In the genomic region with DNA sequence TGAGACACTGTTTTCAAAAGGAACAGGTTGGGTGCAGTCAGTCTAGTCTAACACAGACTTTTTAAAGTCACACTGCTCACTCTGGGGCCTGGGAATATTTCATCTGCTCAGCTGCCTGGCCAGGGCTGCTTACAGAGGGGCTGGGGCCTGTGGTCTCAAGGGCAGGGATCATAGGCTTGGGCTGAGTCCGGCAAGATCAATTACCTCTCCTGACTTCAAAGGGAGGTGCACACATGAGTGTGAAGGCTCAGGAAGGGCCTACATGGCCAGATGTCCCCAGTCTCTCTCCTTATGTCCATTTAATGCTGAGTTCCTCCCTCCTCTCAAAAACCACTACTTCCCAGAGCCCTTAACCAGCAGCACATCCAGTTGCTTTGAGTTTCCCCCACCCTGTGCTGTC, we compare ENCODE assay signal across 15 cellular contexts.
DNase-seq lines count a peak whose midpoint lies in the region; ATAC-seq and TF ChIP-seq lines count a peak whose summit lies in the region.
"Had no signal": no experiment of that assay in that cellular context is flagged by ENCODE, and none has a peak within 500 bp of the region (broad histone marks: within the 10 kb centered on the region; RNA-seq: fewer than 3 reads in every experiment).

No MANE protein-coding gene starts in this region.

- H3K9me3 Mint-ChIP-seq in stimulated activated naive CD8-positive, alpha-beta T cell treated with anti-CD3 and anti-CD28 coated beads, Interleukin-15, amount 100 ng/mL, for 72 hours: no peaks in the 10 kb centered on the region
- peaks cover 5% of the 10 kb centered on the region for H3K9me3 Mint-ChIP-seq in glutamatergic neuron (ENCODE audit: unreplicated experiment)
- H3K9me3 Mint-ChIP-seq: CD4-positive, alpha-beta T cell; IgD-negative memory B cell had no signal

- peaks cover 5% of the 10 kb centered on the region for H3K36me3 Mint-ChIP-seq in glutamatergic neuron (ENCODE audit: unreplicated experiment)
- H3K36me3 Mint-ChIP-seq: IgD-negative memory B cell had no signal

- DNase-seq in DMS 273 (lab: John Stamatoyannopoulos, UW; ENCODE audit: unreplicated experiment) (peak; percentile 24), DMS 273 treated with DMSO at 0.1 percent for 48 hours (lab: John Stamatoyannopoulos, UW) (no peak), glutamatergic neuron (no peak), G401 (ENCODE audit: low spot score) (no peak)
- DNase-seq in stimulated activated naive CD8-positive, alpha-beta T cell treated with anti-CD3 and anti-CD28 coated beads, Interleukin-15, amount 100 ng/mL, for 72 hours: no peak
- no peak for DNase-seq in stimulated activated naive CD8-positive, alpha-beta T cell treated with anti-CD3 and anti-CD28 coated beads, Interleukin-15, Interleukin-2, amounts not matched to agents 100 U/mL and 50 U/mL, for 24 hours
- DNase-seq: AML-193; CD4-positive, alpha-beta T cell; DMS53; GDM1; GM23248; HCEC 1CT had no signal

- in situ Hi-C loops in G401 (cut with HindIII; ENCODE audit: low sequenced_read_pairs): no loop called here

- peaks cover 13% of the 10 kb centered on the region for H3K4me1 Mint-ChIP-seq in stimulated activated naive CD8-positive, alpha-beta T cell treated with anti-CD3 and anti-CD28 coated beads, Interleukin-15, amount 100 ng/mL, for 72 hours
- H3K4me1 Mint-ChIP-seq in glutamatergic neuron (ENCODE audit: low read depth, unreplicated experiment): peaks cover 12% of the 10 kb centered on the region
- H3K4me1 Mint-ChIP-seq: IgD-negative memory B cell had no signal

- H3K4me3 Mint-ChIP-seq in stimulated activated naive CD8-positive, alpha-beta T cell treated with anti-CD3 and anti-CD28 coated beads, Interleukin-15, amount 100 ng/mL, for 72 hours: no peak overlapping the region
- no peak overlapping the region for H3K4me3 Mint-ChIP-seq in glutamatergic neuron (ENCODE audit: unreplicated experiment)
- H3K4me3 Mint-ChIP-seq: CD4-positive, alpha-beta T cell; IgD-negative memory B cell had no signal

- no peaks in the 10 kb centered on the region for H3K27me3 Mint-ChIP-seq in stimulated activated naive CD8-positive, alpha-beta T cell treated with anti-CD3 and anti-CD28 coated beads, Interleukin-15, amount 100 ng/mL, for 72 hours
- H3K27me3 Mint-ChIP-seq in glutamatergic neuron (ENCODE audit: unreplicated experiment): peaks cover 2% of the 10 kb centered on the region
- H3K27me3 Mint-ChIP-seq: CD4-positive, alpha-beta T cell had no signal

- peak; percentile 2 for ATAC-seq in stimulated activated naive CD8-positive, alpha-beta T cell treated with anti-CD3 and anti-CD28 coated beads, Interleukin-15, amount 100 ng/mL, for 72 hours
- ATAC-seq in stimulated activated naive CD8-positive, alpha-beta T cell treated with anti-CD3 and anti-CD28 coated beads, Interleukin-15, Interleukin-2, amounts not matched to agents 100 U/mL and 50 U/mL, for 24 hours: no peak
- no peak for ATAC-seq in HG02642 (IDR thresholded peaks at IDR 0.05; ENCODE audit: poor library complexity, unreplicated experiment)
- ATAC-seq: A549 had no signal

- no peak for TF ChIP-seq CTCF in glutamatergic neuron (IDR thresholded peaks at IDR 0.05; ENCODE audit: partially characterized antibody, unreplicated experiment)

- H3K27ac Mint-ChIP-seq in stimulated activated naive CD8-positive, alpha-beta T cell treated with anti-CD3 and anti-CD28 coated beads, Interleukin-15, amount 100 ng/mL, for 72 hours: peak overlapping the region in 1 of 2 donors; percentile 78
- peak overlapping the region; percentile 29 for H3K27ac Mint-ChIP-seq in glutamatergic neuron (ENCODE audit: unreplicated experiment)
- H3K27ac Mint-ChIP-seq: CD4-positive, alpha-beta T cell; IgD-negative memory B cell had no signal
